8 cellular contexts compared by ENCODE assay signal in the genomic region with DNA sequence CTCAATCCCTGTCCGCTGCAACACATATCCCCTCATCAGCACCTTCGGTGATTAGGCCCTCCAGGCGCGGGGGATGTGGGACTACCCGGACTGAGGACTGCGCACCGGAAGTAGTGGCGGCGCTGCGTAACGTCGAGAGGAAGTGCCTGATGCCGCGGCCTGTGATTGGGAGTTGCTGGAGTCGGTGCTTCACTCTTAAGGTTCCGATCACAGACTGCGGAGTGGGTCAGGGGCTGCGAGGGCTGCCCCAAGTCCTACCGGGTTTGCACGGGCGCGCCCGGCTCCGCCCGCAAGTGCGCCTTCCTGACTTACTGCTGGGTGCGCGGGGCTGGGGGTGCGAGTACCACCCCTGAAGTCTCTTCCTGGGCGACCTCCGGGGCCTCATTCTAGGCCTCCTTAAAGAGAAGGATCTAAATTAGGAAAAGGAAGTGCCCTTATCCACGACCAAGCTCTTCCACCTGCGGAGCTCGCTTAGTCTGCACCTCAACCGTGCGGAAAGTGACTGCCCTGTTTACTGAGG. TPM values are rescaled to one million over a fixed set of nuclear protein-coding genes. Genes with fewer than 3 reads are reported as not detected.
DNase-seq lines count a peak whose midpoint lies in the region; ATAC-seq and TF ChIP-seq lines count a peak whose summit lies in the region.

A gene (plus strand): TSS at position 192 of the 520 bp plus-strand sequence. CDS start 1,822 bp downstream, outside the sequence.

- H4K91ac ChIP-seq in IMR-90 (ENCODE audit: insufficient read depth, low read depth, low read length) = peak within 1 kb of the TSS; percentile 82

- BruUV-seq in IMR-90 (replicated peaks; lab: Mats Ljungman, UMichigan) (no TSS peak), Panc1 (replicated peaks; lab: Mats Ljungman, UMichigan) (no TSS peak)

- peak within 1 kb of the TSS; percentile 94 for H3K4me3 Mint-ChIP-seq in activated T-cell treated with anti-CD3 and anti-CD28 coated beads, Interleukin-2, amount 50 U/mL, for 4 hours

- H4K5ac ChIP-seq in IMR-90 (ENCODE audit: low read depth, low read length) = peak within 1 kb of the TSS; percentile 98

- peaks cover 23% of the 10 kb centered on the region for H3K4me1 Mint-ChIP-seq in activated T-cell treated with anti-CD3 and anti-CD28 coated beads, Interleukin-2, amount 50 U/mL, for 4 hours (ENCODE audit: low read depth)

- peak within 1 kb of the TSS; percentile 50; the same call in 1 of the 2 replicates for H2BK120ac ChIP-seq in IMR-90 (ENCODE audit: low read depth, low read length)

- H3K56ac ChIP-seq in IMR-90 (ENCODE audit: extremely low read depth, insufficient read depth, low read length) = peak within 1 kb of the TSS; percentile 33; the same call in 1 of the 2 replicates

- H3K27me3 Mint-ChIP-seq in activated T-cell treated with anti-CD3 and anti-CD28 coated beads, Interleukin-2, amount 50 U/mL, for 4 hours (ENCODE audit: low read depth) = peaks cover 29% of the 10 kb centered on the region

- H3K9me3 Mint-ChIP-seq in activated T-cell treated with anti-CD3 and anti-CD28 coated beads, Interleukin-2, amount 50 U/mL, for 4 hours = no peaks in the 10 kb centered on the region

- no peak within 1 kb of the TSS for H2BK20ac ChIP-seq in IMR-90 (ENCODE audit: low read depth, low read length)

- WGBS in IMR-90 (ENCODE audit: extremely low coverage in 2 of 2, insufficient read length in 1 of 2), 2 experiments = 0% methylated on average over 6 of the region's 36 CpGs; no CpG with 5 or more reads in 1 of the 2 experiments

- H3K4me2 ChIP-seq in IMR-90 (ENCODE audit: low read depth, low read length) = peak within 1 kb of the TSS; percentile 93

- H3K9ac ChIP-seq in IMR-90 (ENCODE audit: low read depth, low read length) (peak within 1 kb of the TSS; percentile 89), muscle layer of colon (ENCODE audit: low read length) (peak within 1 kb of the TSS; percentile 93)

- peak within 1 kb of the TSS; percentile 92; the same call in 1 of the 2 replicates for H3K14ac ChIP-seq in IMR-90 (replicated peaks; ENCODE audit: low read depth, low read length)

- H4K20me1 ChIP-seq in IMR-90 (ENCODE audit: insufficient read depth, low read length) = no peaks in the 10 kb centered on the region

- H2BK15ac ChIP-seq in IMR-90 (ENCODE audit: low read depth, low read length) = 0 out of 3 replicates have a peak within 1 kb of the TSS, but pooled peaks have one; percentile 58

- intact Hi-C loops in IMR-90 (cut with micrococcal nuclease) = no loop called here
- intact Hi-C loops in Panc1 (cut with micrococcal nuclease; ENCODE audit: unreplicated experiment) = no loop called here

- dilution Hi-C loops in IMR-90 (cut with HindIII; ENCODE audit: low sequenced_read_pairs, unreplicated experiment) = no loop called here

- TF ChIP-seq CTCF in IMR-90 (conservative IDR thresholded peaks at IDR 0.05; ENCODE audit: low read depth, low read length) = 0 out of 2 replicates have a peak, but pooled peaks have one; percentile 9
- TF ChIP-seq CTCF in Panc1 (IDR thresholded peaks at IDR 0.05) = no peak

- H3K36me3 ChIP-seq in IMR-90 (ENCODE audit: control insufficient read depth, insufficient read depth, low read length) (peaks cover 6% of the 10 kb centered on the region), Panc1 (ENCODE audit: control insufficient read depth, insufficient read depth, low read length) (peaks cover 7% of the 10 kb centered on the region), muscle layer of colon (ENCODE audit: insufficient read depth, low read length) (peaks cover 27% of the 10 kb centered on the region)

- H3K27me3 ChIP-seq in IMR-90 (ENCODE audit: control insufficient read depth, insufficient read depth, low read length) (no peaks in the 10 kb centered on the region), Panc1 (ENCODE audit: control insufficient read depth, insufficient read depth, low read length) (no peaks in the 10 kb centered on the region), muscle layer of colon (ENCODE audit: control insufficient read depth in 1 of 2, insufficient read depth in 2 of 2, low read length in 2 of 2) (no peaks in the 10 kb centered on the region)

- H2AK5ac ChIP-seq in IMR-90 (ENCODE audit: low read depth, low read length) = 0 out of 2 replicates have a peak within 1 kb of the TSS, but pooled peaks have one; percentile 21

- H3K79me1 ChIP-seq in IMR-90 (ENCODE audit: low read depth in 1 of 2, low read length in 2 of 2) = peaks cover 15 to 20% of the 10 kb centered on the region in 2 experiments

- H3K18ac ChIP-seq in IMR-90 (ENCODE audit: low read depth, low read length) = no peak within 1 kb of the TSS

- H3K27ac ChIP-seq in IMR-90 (ENCODE audit: insufficient read depth, low read length) (peak within 1 kb of the TSS; percentile 47), Panc1 (ENCODE audit: low read length) (peak within 1 kb of the TSS; percentile 82), muscle layer of colon (ENCODE audit: low read depth, low read length) (no peak within 1 kb of the TSS)

- no peak for TF ChIP-seq RAD21 in IMR-90 (IDR thresholded peaks at IDR 0.05; ENCODE audit: low read length)

- H3K4me3 ChIP-seq in IMR-90 (ENCODE audit: insufficient read depth, low read depth, low read length) = peak within 1 kb of the TSS; percentile 84
- peak within 1 kb of the TSS; percentile 84 to 98 for H3K4me3 ChIP-seq in Panc1 (ENCODE audit: low read depth in 2 of 2, low read length in 2 of 2)
- peak within 1 kb of the TSS; percentile 93 for H3K4me3 ChIP-seq in muscle layer of colon (ENCODE audit: low read depth in 1 of 2, low read length in 2 of 2)

- CTCF ChIA-PET in IMR-90 (lab: Yijun Ruan, JAX) (interaction anchor here (0.5 kb wide), 1 partner anchor 473 kb away, joined by 3 read pairs; no protein-coding TSS in a partner anchor), Panc1 (lab: Charles Lee) (interaction anchor here (1.1 kb wide), 1 partner anchor 64 kb away, joined by 3 read pairs; no protein-coding TSS in a partner anchor)

- ATAC-seq in GM21576 (IDR thresholded peaks at IDR 0.05; ENCODE audit: unreplicated experiment) (peak; percentile 98), IMR-90 (ENCODE audit: low read depth) (peak; percentile 100), Panc1 (peak; percentile 99), esophagus mucosa (peak; percentile 100)
- peak; percentile 99 for ATAC-seq in activated T-cell treated with anti-CD3 and anti-CD28 coated beads, Interleukin-2, amount 50 U/mL, for 4 hours

- H2AFZ ChIP-seq in IMR-90 (replicated peaks; ENCODE audit: low read length, poor library complexity) = peak within 1 kb of the TSS; percentile 97

- H3K4me1 ChIP-seq in IMR-90 (ENCODE audit: control insufficient read depth, insufficient read depth, low read length) = 0 out of 2 replicates have a peak, but pooled peaks cover 2% of the 10 kb centered on the region
- peaks cover 12% of the 10 kb centered on the region for H3K4me1 ChIP-seq in Panc1 (ENCODE audit: control insufficient read depth, insufficient read depth, low read length)
- peaks cover 19% of the 10 kb centered on the region for H3K4me1 ChIP-seq in muscle layer of colon (ENCODE audit: insufficient read depth, low read length)

- DNase-seq in DMS153 (lab: John Stamatoyannopoulos, UW) (peak; percentile 75), IMR-90 (peak; percentile 95), Panc1 (ENCODE audit: low read depth, low spot score) (peak; percentile 36)
- peak; percentile 90 for DNase-seq in activated T-cell treated with anti-CD3 and anti-CD28 coated beads, Interleukin-2, amount 50 U/mL, for 4 hours
- peak; percentile 95 for DNase-seq in stimulated activated CD8-positive, alpha-beta memory T cell treated with anti-CD3 and anti-CD28 coated beads, Interleukin-4, amount 100 ng/mL, for 48 hours

- no peaks in the 10 kb centered on the region; the same call in 1 of the 2 replicates for H3K9me1 ChIP-seq in IMR-90 (ENCODE audit: insufficient read depth, low read length)

- H2BK5ac ChIP-seq in IMR-90 (ENCODE audit: low read depth, low read length, poor library complexity, severe bottlenecking) = no peak within 1 kb of the TSS

- in situ Hi-C loops in IMR-90 (cut with MboI; ENCODE audit: low sequenced_read_pairs) (no loop called here), Panc1 (cut with HindIII; ENCODE audit: low pct_unique_long_range_greater_than_20kb, low sequenced_read_pairs) (no loop called here)

- H2AK9ac ChIP-seq in IMR-90 (replicated peaks; ENCODE audit: low read depth, low read length, poor library complexity) = peak within 1 kb of the TSS; percentile 18

- H4K8ac ChIP-seq in IMR-90 (ENCODE audit: low read depth in 2 of 2, low read length in 2 of 2) = peak within 1 kb of the TSS; percentile 100

- POLR2A ChIA-PET in IMR-90 (lab: Charles Lee; ENCODE audit: unreplicated experiment) (no interaction called here), Panc1 (lab: Charles Lee) (no interaction called here)

- TF ChIP-seq POLR2A in IMR-90 (IDR thresholded peaks at IDR 0.05; ENCODE audit: low read depth, low read length) = no peak

- H3K4ac ChIP-seq in IMR-90 (ENCODE audit: low read depth, low read length) = peak within 1 kb of the TSS; percentile 82

- peaks cover 24% of the 10 kb centered on the region for H3K36me3 Mint-ChIP-seq in activated T-cell treated with anti-CD3 and anti-CD28 coated beads, Interleukin-2, amount 50 U/mL, for 4 hours (ENCODE audit: insufficient read depth)

- H3K9me3 ChIP-seq in IMR-90 (ENCODE audit: control insufficient read depth, insufficient read depth, low read length) = no peaks in the 10 kb centered on the region
- H3K9me3 ChIP-seq in Panc1 (ENCODE audit: control insufficient read depth, insufficient read depth, low read depth, low read length) = peaks cover 2% of the 10 kb centered on the region; the same call in 1 of the 2 replicates
- H3K9me3 ChIP-seq in muscle layer of colon (ENCODE audit: low read length) = no peaks in the 10 kb centered on the region

- H3K23ac ChIP-seq in IMR-90 (ENCODE audit: low read depth, low read length) = no peak within 1 kb of the TSS

TF ChIP-seq in IMR-90, 13 proteins besides CTCF, POLR2A, EP300 and RAD21 (continues in another document):
- TF ChIP-seq BHLHE40 (IDR thresholded peaks at IDR 0.05; ENCODE audit: low read depth, low read length) (no peak), RFX5 (IDR thresholded peaks at IDR 0.05; ENCODE audit: low read depth, low read length) (no peak), RCOR1 (IDR thresholded peaks at IDR 0.05; ENCODE audit: insufficient replicate concordance, low read length) (no peak), NFE2L2 (IDR thresholded peaks at IDR 0.05; ENCODE audit: low read depth, low read length) (no peak), CEBPB (IDR thresholded peaks at IDR 0.05; ENCODE audit: low read depth, low read length) (peak; percentile 24; the same call in 1 of the 2 replicates)

RNA-seq across cellular contexts. Expression of the gene that starts here (rescaled TPM):
- total RNA-seq in IMR-90 (2012; rRNA removed) (62.9 and 68.6 TPM in 2 replicates), Panc1 (2021; ENCODE audit: unreplicated experiment) (34.4 TPM), esophagus mucosa (31.9 TPM)
- polyA plus RNA-seq in IMR-90 (2012; rRNA removed) = 27.7 and 28.3 TPM in 2 replicates
- polyA plus RNA-seq in IMR-90 (2012; cell fraction: cytosol; rRNA removed) = 10.3 and 19.9 TPM in 2 replicates
- 6.1 and 26.4 TPM in 2 replicates for polyA plus RNA-seq in IMR-90 (2012; cell fraction: nucleus; rRNA removed; ENCODE audit: low replicate concordance)
- polyA plus RNA-seq in Panc1 (2012; ENCODE audit: insufficient read length) = 20.1 TPM
- total RNA-seq in activated T-cell treated with anti-CD3 and anti-CD28 coated beads, Interleukin-2, amount 50 U/mL, for 4 hours = 10 to 100 TPM; 43.1 to 59.1 (median 58.0) TPM

Comparison
In these comparisons a context has a peak if more than half of its experiments do, and no peak if none do; other contexts are left out.
1. DNase-seq: peak in every context shown above with its lines; median percentile 95 in IMR-90; 95 in stimulated activated CD8-positive, alpha-beta memory T cell treated with anti-CD3 and anti-CD28 coated beads, Interleukin-4, amount 100 ng/mL, for 48 hours; 90 in activated T-cell treated with anti-CD3 and anti-CD28 coated beads, Interleukin-2, amount 50 U/mL, for 4 hours; 75 in DMS153; 36 in Panc1.